In the genomic region with DNA sequence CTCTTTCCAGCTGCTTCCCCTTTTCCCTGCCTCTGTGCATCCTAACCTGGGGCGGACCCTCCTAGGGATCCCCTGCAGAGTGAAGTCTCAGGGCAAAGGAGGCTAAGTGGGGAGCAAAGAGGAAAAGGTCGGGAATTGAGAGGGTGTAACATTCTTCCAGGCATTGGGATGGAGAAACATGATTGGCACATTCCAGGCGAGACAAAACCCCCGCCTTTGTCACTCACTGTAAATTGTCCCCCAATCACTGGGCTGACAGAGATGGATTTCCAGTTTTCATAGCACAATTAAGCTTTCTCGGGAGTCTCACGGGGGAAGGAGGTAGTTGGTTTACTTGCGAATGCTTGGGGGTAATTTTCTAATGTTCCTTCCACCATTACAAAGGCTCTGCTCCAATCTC, we compare ENCODE assay signal across 37 cellular contexts.
"Had no signal": no experiment of that assay in that cellular context is flagged by ENCODE, and none has a peak within 500 bp of the region (broad histone marks: within the 10 kb centered on the region; RNA-seq: fewer than 3 reads in every experiment).

No MANE protein-coding gene starts in this region.

- H3K27ac Mint-ChIP-seq: activated B cell treated with CpG ODN at 0.5 μM for 24 hours; activated CD4-positive, alpha-beta memory T cell treated with anti-CD3 and anti-CD28 coated beads for 36 hours; activated CD4-positive, alpha-beta T cell treated with anti-CD3 and anti-CD28 coated beads, Interleukin-2, amount 10 ng/mL, durations not matched to agents 24 days and 14 days; activated CD8-positive, alpha-beta T cell treated with anti-CD3 and anti-CD28 coated beads for 36 hours; activated naive CD4-positive, alpha-beta T cell treated with anti-CD3 and anti-CD28 coated beads for 36 hours; activated naive CD8-positive, alpha-beta T cell treated with anti-CD3 and anti-CD28 coated beads for 36 hours; activated T-cell treated with anti-CD3 and anti-CD28 coated beads, Interleukin-2, amount 50 U/mL, for 72 hours; activated T-helper 1 cell treated with anti-CD3 and anti-CD28 coated beads, Interleukin-12 subunit alpha, Interleukin-12 subunit beta, Interleukin-2, Interleukin-4 antibody, amounts not matched to agents 30 ng/mL and 10 ng/mL and 1 ng/mL, durations not matched to agents 14 hours and 24 hours and 36 hours; activated T-helper 17 cell treated with anti-CD3 and anti-CD28 coated beads, Interleukin-2, amount 50 U/mL, for 72 hours; T-helper 1 cell treated with Interleukin-12 subunit alpha and Interleukin-12 subunit beta and Interleukin-4 antibody, amounts not matched to agents 30 μg/mL and 1 μg/mL, for 36 hours; T-helper 2 cell treated with Interferon-gamma antibody and Interleukin-4, amounts not matched to agents 5 μg/mL and 100 μg/mL, for 36 hours had no signal

- H3K27ac ChIP-seq: adrenal gland, body of pancreas, brain microvascular endothelial cell, breast epithelium, VCaP had no signal

- H3K27me3 ChIP-seq: adrenal gland, body of pancreas, brain microvascular endothelial cell, breast epithelium had no signal

- H3K9me3 Mint-ChIP-seq: activated B cell treated with CpG ODN at 0.5 μM for 24 hours; activated CD4-positive, alpha-beta memory T cell treated with anti-CD3 and anti-CD28 coated beads for 36 hours; activated CD4-positive, alpha-beta T cell treated with anti-CD3 and anti-CD28 coated beads, Interleukin-2, amount 10 ng/mL, durations not matched to agents 24 days and 14 days; activated CD8-positive, alpha-beta T cell treated with anti-CD3 and anti-CD28 coated beads for 36 hours; activated naive CD4-positive, alpha-beta T cell treated with anti-CD3 and anti-CD28 coated beads for 36 hours; activated naive CD4-positive, alpha-beta T cell treated with anti-CD3 and anti-CD28 coated beads, Interleukin-2, amount 50 U/mL, for 72 hours; activated naive CD8-positive, alpha-beta T cell treated with anti-CD3 and anti-CD28 coated beads for 36 hours; activated T-cell treated with anti-CD3 and anti-CD28 coated beads, Interleukin-2, amount 50 U/mL, for 4 hours; activated T-helper 1 cell treated with anti-CD3 and anti-CD28 coated beads, Interleukin-12 subunit alpha, Interleukin-12 subunit beta, Interleukin-2, Interleukin-4 antibody, amounts not matched to agents 30 ng/mL and 10 ng/mL and 1 ng/mL, durations not matched to agents 14 hours and 24 hours and 36 hours; activated T-helper 17 cell treated with anti-CD3 and anti-CD28 coated beads, Interleukin-2, amount 50 U/mL, for 72 hours; T-helper 1 cell treated with Interleukin-12 subunit alpha and Interleukin-12 subunit beta and Interleukin-4 antibody, amounts not matched to agents 30 μg/mL and 1 μg/mL, for 36 hours; T-helper 2 cell treated with Interferon-gamma antibody and Interleukin-4, amounts not matched to agents 5 μg/mL and 100 μg/mL, for 36 hours had no signal

- H3K9me3 ChIP-seq: adrenal gland, body of pancreas, breast epithelium had no signal

- H3K4me3 ChIP-seq: adrenal gland, body of pancreas, breast epithelium had no signal

- DNase-seq: activated B cell treated with CpG ODN at 0.5 μM for 24 hours; activated CD4-positive, alpha-beta memory T cell treated with anti-CD3 and anti-CD28 coated beads for 36 hours; activated CD4-positive, alpha-beta T cell treated with anti-CD3 and anti-CD28 coated beads for 4 hours; activated CD4-positive, alpha-beta T cell treated with anti-CD3 and anti-CD28 coated beads, Interleukin-2, amount 10 ng/mL, durations not matched to agents 24 days and 14 days; activated CD4-positive, alpha-beta T cell treated with anti-CD3 and anti-CD28 coated beads, Interleukin-2, amount 50 U/mL, for 1 hour; activated CD4-positive, alpha-beta T cell treated with anti-CD3 and anti-CD28 coated beads, Interleukin-2, amount 50 U/mL, for 4 hours; activated CD4-positive, CD25-positive, alpha-beta regulatory T cell treated with anti-CD3 and anti-CD28 coated beads, Interleukin-2, amount 50 U/mL, for 72 hours; activated CD8-positive, alpha-beta memory T cell treated with anti-CD3 and anti-CD28 coated beads, Interleukin-2, amount 50 U/mL, for 4 hours; activated CD8-positive, alpha-beta T cell treated with anti-CD3 and anti-CD28 coated beads for 36 hours; activated effector memory CD4-positive, alpha-beta T cell treated with anti-CD3 and anti-CD28 coated beads, Interleukin-2, amount 50 U/mL, for 16 hours; activated gamma-delta T cell treated with Interleukin-2 at 50 U/mL for 16 hours; activated naive CD4-positive, alpha-beta T cell; activated naive CD4-positive, alpha-beta T cell treated with anti-CD3 and anti-CD28 coated beads for 36 hours; activated naive CD4-positive, alpha-beta T cell treated with anti-CD3 and anti-CD28 coated beads, Interleukin-2, amount 50 U/mL, for 16 hours; activated naive CD8-positive, alpha-beta T cell treated with anti-CD3 and anti-CD28 coated beads for 36 hours; activated T-cell treated with anti-CD3 and anti-CD28 coated beads for 4 hours; activated T-cell treated with anti-CD3 and anti-CD28 coated beads, Interleukin-2, amount 50 U/mL, for 1 hour; activated T-cell treated with anti-CD3 and anti-CD28 coated beads, Interleukin-2, amount 50 U/mL, for 4 hours; activated T-cell treated with anti-CD3 and anti-CD28 coated beads, Interleukin-2, amount 50 U/mL, for 72 hours; adrenal gland; amniotic stem cell; aorta; body of pancreas; brain microvascular endothelial cell; central memory CD4-positive, alpha-beta T cell; T-helper 1 cell; T-helper 2 cell; T-helper 9 cell had no signal

- H3K4me3 Mint-ChIP-seq: activated B cell treated with CpG ODN at 0.5 μM for 24 hours; activated CD4-positive, alpha-beta memory T cell treated with anti-CD3 and anti-CD28 coated beads for 36 hours; activated CD4-positive, alpha-beta T cell treated with anti-CD3 and anti-CD28 coated beads, Interleukin-2, amount 10 ng/mL, durations not matched to agents 24 days and 14 days; activated CD8-positive, alpha-beta T cell treated with anti-CD3 and anti-CD28 coated beads for 36 hours; activated naive CD4-positive, alpha-beta T cell treated with anti-CD3 and anti-CD28 coated beads for 36 hours; activated naive CD8-positive, alpha-beta T cell treated with anti-CD3 and anti-CD28 coated beads for 36 hours; activated T-cell treated with anti-CD3 and anti-CD28 coated beads, Interleukin-2, amount 50 U/mL, for 4 hours; activated T-cell treated with anti-CD3 and anti-CD28 coated beads, Interleukin-2, amount 50 U/mL, for 72 hours; activated T-helper 1 cell treated with anti-CD3 and anti-CD28 coated beads, Interleukin-12 subunit alpha, Interleukin-12 subunit beta, Interleukin-2, Interleukin-4 antibody, amounts not matched to agents 30 ng/mL and 10 ng/mL and 1 ng/mL, durations not matched to agents 14 hours and 24 hours and 36 hours; activated T-helper 17 cell treated with anti-CD3 and anti-CD28 coated beads, Interleukin-2, amount 50 U/mL, for 72 hours; T-helper 1 cell treated with Interleukin-12 subunit alpha and Interleukin-12 subunit beta and Interleukin-4 antibody, amounts not matched to agents 30 μg/mL and 1 μg/mL, for 36 hours; T-helper 2 cell treated with Interferon-gamma antibody and Interleukin-4, amounts not matched to agents 5 μg/mL and 100 μg/mL, for 36 hours had no signal

- H3K27me3 Mint-ChIP-seq: activated B cell treated with CpG ODN at 0.5 μM for 24 hours; activated CD4-positive, alpha-beta memory T cell treated with anti-CD3 and anti-CD28 coated beads for 36 hours; activated CD4-positive, alpha-beta T cell treated with anti-CD3 and anti-CD28 coated beads, Interleukin-2, amount 10 ng/mL, durations not matched to agents 24 days and 14 days; activated CD8-positive, alpha-beta T cell treated with anti-CD3 and anti-CD28 coated beads for 36 hours; activated naive CD8-positive, alpha-beta T cell treated with anti-CD3 and anti-CD28 coated beads for 36 hours; activated T-helper 17 cell treated with anti-CD3 and anti-CD28 coated beads, Interleukin-2, amount 50 U/mL, for 72 hours had no signal

- FAIRE-seq: astrocyte, TTC549 had no signal

- H3K36me3 ChIP-seq: adrenal gland, brain microvascular endothelial cell, breast epithelium had no signal

- H3K4me1 Mint-ChIP-seq: activated B cell treated with CpG ODN at 0.5 μM for 24 hours; activated CD4-positive, alpha-beta T cell treated with anti-CD3 and anti-CD28 coated beads, Interleukin-2, amount 10 ng/mL, durations not matched to agents 24 days and 14 days; activated naive CD8-positive, alpha-beta T cell treated with anti-CD3 and anti-CD28 coated beads for 36 hours had no signal

- H3K4me1 ChIP-seq: adrenal gland, body of pancreas, breast epithelium had no signal
